Comparison of ENCODE assay signal across 13 cellular contexts in the genomic region with DNA sequence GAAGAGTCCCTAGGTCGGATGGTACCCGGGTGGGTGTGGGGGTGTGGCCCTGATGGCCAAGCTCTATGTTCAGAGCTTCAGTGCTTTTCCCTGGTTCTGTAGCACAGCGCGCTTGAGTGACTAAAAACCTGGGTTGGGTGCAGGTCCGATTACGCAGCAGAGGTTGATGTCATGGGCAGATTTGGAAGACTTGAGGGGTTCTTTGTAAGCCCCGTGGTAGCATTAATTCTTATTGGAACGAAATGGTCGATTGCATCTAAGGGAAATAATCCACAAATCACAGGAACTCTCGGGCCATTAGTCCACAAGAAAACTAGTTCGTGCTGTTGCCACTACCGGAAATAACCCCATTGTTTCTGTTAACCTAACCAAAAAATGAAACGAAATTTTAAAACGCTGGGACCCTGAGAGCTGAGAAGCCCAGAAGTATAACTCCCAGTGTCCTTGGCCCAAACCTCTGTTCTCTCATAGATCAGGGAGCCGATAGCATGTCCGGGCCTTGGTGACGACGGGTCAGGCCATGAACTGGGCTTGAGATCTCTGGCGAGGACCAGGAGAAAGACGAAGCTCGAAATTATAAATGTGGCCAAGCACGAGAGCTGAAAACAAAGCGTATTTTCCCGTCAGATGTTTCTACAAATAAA. TPM values are rescaled to one million over a fixed set of nuclear protein-coding genes. Genes with fewer than 3 reads are reported as not detected.
DNase-seq lines count a peak whose midpoint lies in the region; ATAC-seq and TF ChIP-seq lines count a peak whose summit lies in the region.
"Had no signal": no experiment of that assay in that cellular context is flagged by ENCODE, and none has a peak within 500 bp of the region (broad histone marks: within the 10 kb centered on the region; RNA-seq: fewer than 3 reads in every experiment).

No MANE protein-coding gene starts in this region.

- H3K27ac Mint-ChIP-seq in stimulated activated naive CD8-positive, alpha-beta T cell treated with anti-CD3 and anti-CD28 coated beads, Interleukin-15, Interleukin-2, amounts not matched to agents 100 ng/mL and 50 ng/mL, for 24 hours, result peak overlapping the region; percentile 7
- H3K27ac Mint-ChIP-seq in nephron, result peak overlapping the region; percentile 94 to 99 (median 99)
- H3K27ac Mint-ChIP-seq: dendritic cell treated with granulocyte-macrophage colony-stimulating factor and Interleukin-4, amounts not matched to agents 40 ng/mL and 50 ng/mL, for 4 days had no signal

- peak overlapping the region; percentile 17 to 42 for H3K4me3 ChIP-seq in vagina
- H3K4me3 ChIP-seq in mucosa of descending colon, result no peak overlapping the region
- H3K4me3 ChIP-seq: hepatocyte had no signal

- no peaks in the 10 kb centered on the region for H3K9me3 Mint-ChIP-seq in stimulated activated naive CD8-positive, alpha-beta T cell treated with anti-CD3 and anti-CD28 coated beads, Interleukin-15, Interleukin-2, amounts not matched to agents 100 ng/mL and 50 ng/mL, for 24 hours
- no peaks in the 10 kb centered on the region for H3K9me3 Mint-ChIP-seq in nephron
- H3K9me3 Mint-ChIP-seq: dendritic cell treated with granulocyte-macrophage colony-stimulating factor and Interleukin-4, amounts not matched to agents 40 ng/mL and 50 ng/mL, for 4 days had no signal

- intact Hi-C loops in vagina (cut with DNase I), result no loop called here
- intact Hi-C loops in Right ventricle myocardium superior (cut with DNase I), result no loop called here
- intact Hi-C loops in mucosa of descending colon (cut with DNase I, micrococcal nuclease), result no loop called here

- H3K27me3 Mint-ChIP-seq in stimulated activated naive CD8-positive, alpha-beta T cell treated with anti-CD3 and anti-CD28 coated beads, Interleukin-15, Interleukin-2, amounts not matched to agents 100 ng/mL and 50 ng/mL, for 24 hours, result peaks cover 86% of the 10 kb centered on the region
- no peaks in the 10 kb centered on the region for H3K27me3 Mint-ChIP-seq in nephron (ENCODE audit: low read depth)

- H3K27ac ChIP-seq in vagina, result peak overlapping the region; percentile 57
- H3K27ac ChIP-seq: hepatocyte had no signal

- H3K27me3 ChIP-seq in vagina, result no peaks in the 10 kb centered on the region

- H3K4me1 Mint-ChIP-seq in stimulated activated naive CD8-positive, alpha-beta T cell treated with anti-CD3 and anti-CD28 coated beads, Interleukin-15, Interleukin-2, amounts not matched to agents 100 ng/mL and 50 ng/mL, for 24 hours (ENCODE audit: low read depth), result peaks cover 26% of the 10 kb centered on the region
- H3K4me1 Mint-ChIP-seq in nephron, result peaks cover 55% of the 10 kb centered on the region

- peak overlapping the region; percentile 49 for H3K4me3 Mint-ChIP-seq in stimulated activated naive CD8-positive, alpha-beta T cell treated with anti-CD3 and anti-CD28 coated beads, Interleukin-15, Interleukin-2, amounts not matched to agents 100 ng/mL and 50 ng/mL, for 24 hours
- H3K4me3 Mint-ChIP-seq in nephron, result peak overlapping the region; percentile 88 to 97 (median 89)
- H3K4me3 Mint-ChIP-seq: dendritic cell treated with granulocyte-macrophage colony-stimulating factor and Interleukin-4, amounts not matched to agents 40 ng/mL and 50 ng/mL, for 4 days had no signal

- TF ChIP-seq CTCF in nephron (IDR thresholded peaks at IDR 0.05; ENCODE audit: unreplicated experiment in 3 of 3) (no peak), vagina (IDR thresholded peaks at IDR 0.05) (no peak), mucosa of descending colon (IDR thresholded peaks at IDR 0.05) (no peak)

- H3K9me3 ChIP-seq in vagina, result no peaks in the 10 kb centered on the region
- H3K9me3 ChIP-seq in mucosa of descending colon, result no peaks in the 10 kb centered on the region

- H3K4me1 ChIP-seq in vagina (peaks cover 18% of the 10 kb centered on the region), mucosa of descending colon (ENCODE audit: low read depth) (peaks cover 4% of the 10 kb centered on the region)

- DNase-seq in stimulated activated naive CD8-positive, alpha-beta T cell treated with anti-CD3 and anti-CD28 coated beads, Interleukin-15, Interleukin-2, amounts not matched to agents 100 U/mL and 50 U/mL, for 24 hours, result no peak
- peak; percentile 72 for DNase-seq in dermis blood vessel endothelial cell
- no peak for DNase-seq in vagina (ENCODE audit: extremely low spot score in 2 of 2)
- no peak for DNase-seq in Right ventricle myocardium superior
- DNase-seq in mucosa of descending colon, result no peak
- DNase-seq: stimulated activated CD4-positive, alpha-beta T cell treated with anti-CD3 and anti-CD28 coated beads, Interleukin-1b, Interleukin-23, amount 100 ng/mL, for 48 hours; substantia nigra had no signal

- peaks cover 4% of the 10 kb centered on the region for H3K36me3 Mint-ChIP-seq in stimulated activated naive CD8-positive, alpha-beta T cell treated with anti-CD3 and anti-CD28 coated beads, Interleukin-15, Interleukin-2, amounts not matched to agents 100 ng/mL and 50 ng/mL, for 24 hours (ENCODE audit: low read depth)
- H3K36me3 Mint-ChIP-seq in nephron (ENCODE audit: low read depth), result peaks cover 26% of the 10 kb centered on the region

- ATAC-seq in stimulated activated naive CD8-positive, alpha-beta T cell treated with anti-CD3 and anti-CD28 coated beads, Interleukin-15, Interleukin-2, amounts not matched to agents 100 U/mL and 50 U/mL, for 24 hours, result no peak
- ATAC-seq in HG03135 (IDR thresholded peaks at IDR 0.05; ENCODE audit: unreplicated experiment) (no peak), Right ventricle myocardium superior (ENCODE audit: poor library complexity) (no peak), mucosa of descending colon (no peak)

- H3K36me3 ChIP-seq in vagina (no peaks in the 10 kb centered on the region), mucosa of descending colon (ENCODE audit: low read depth) (no peaks in the 10 kb centered on the region)

- TF ChIP-seq POLR2A in vagina (IDR thresholded peaks at IDR 0.05), result no peak

RNA-seq across cellular contexts. Expression of gene HOXD8, which starts 9.1 kb away (rescaled TPM):
- 30.3 and 33.0 TPM in 2 replicates for total RNA-seq in dermis blood vessel endothelial cell
- total RNA-seq in vagina, result 10.3 TPM
- total RNA-seq in Right ventricle myocardium superior, result 0.32 TPM
- total RNA-seq in mucosa of descending colon, result 10 to 100 TPM in 1 of 3 donors, 1 to 10 TPM in 2; 4.9 to 13.8 (median 5.6) TPM
- total RNA-seq: mononuclear cell had no signal

RNA-seq across cellular contexts. Expression of gene HOXD4, which starts 12.7 kb away (rescaled TPM):
- total RNA-seq in dermis blood vessel endothelial cell (6.1 and 8.8 TPM in 2 replicates), vagina (4.9 TPM), Right ventricle myocardium superior (not detected), mucosa of descending colon (1 to 10 TPM; 4.7 to 6.5 (median 5.9) TPM)

RNA-seq across cellular contexts. Expression of gene HOXD9, which starts 16.1 kb away (rescaled TPM):
- total RNA-seq in dermis blood vessel endothelial cell (24.5 and 28.4 TPM in 2 replicates), vagina (12.5 TPM), Right ventricle myocardium superior (not detected), mucosa of descending colon (1 to 10 TPM; 2.1 to 5.6 (median 2.2) TPM)
- total RNA-seq: mononuclear cell had no signal

RNA-seq across cellular contexts. Expression of gene HOXD3, which starts 18.5 kb away (rescaled TPM):
- 19.2 and 54.6 TPM in 2 replicates for total RNA-seq in dermis blood vessel endothelial cell
- 11.8 TPM for total RNA-seq in vagina
- 0.38 TPM for total RNA-seq in Right ventricle myocardium superior
- 1 to 10 TPM; 5.8 to 7.0 (median 6.0) TPM for total RNA-seq in mucosa of descending colon
- total RNA-seq: mononuclear cell had no signal

RNA-seq across cellular contexts. Expression of gene HOXD10, which starts 22.1 kb away (rescaled TPM):
- total RNA-seq in dermis blood vessel endothelial cell, result 7.7 and 15.2 TPM in 2 replicates
- 19.6 TPM for total RNA-seq in vagina
- total RNA-seq in Right ventricle myocardium superior, result not detected
- 1 to 10 TPM; 1.8 to 4.1 (median 3.0) TPM for total RNA-seq in mucosa of descending colon
- total RNA-seq: mononuclear cell had no signal
